18 cellular contexts compared by ENCODE assay signal in the genomic region with DNA sequence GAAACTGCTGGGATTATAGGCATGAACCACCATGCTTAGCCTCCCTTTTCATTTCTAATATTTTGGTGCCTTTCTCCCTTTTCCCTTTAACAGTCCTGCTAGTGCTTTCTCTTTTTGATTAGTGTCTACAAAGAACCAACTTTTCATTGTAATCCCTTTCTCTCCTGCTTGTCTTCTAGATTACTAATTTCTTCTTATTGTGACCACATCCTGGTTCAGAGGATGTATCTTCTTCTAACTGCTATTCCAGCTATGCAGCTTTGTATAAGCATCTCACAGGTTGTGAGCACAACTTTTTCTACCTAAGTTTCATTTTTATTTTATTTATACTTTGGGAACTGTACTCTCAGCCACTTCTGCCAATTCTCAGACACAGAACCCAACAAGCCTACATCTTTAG. TPM values are rescaled to one million over a fixed set of nuclear protein-coding genes. Genes with fewer than 3 reads are reported as not detected.
"Had no signal": no experiment of that assay in that cellular context is flagged by ENCODE, and none has a peak within 500 bp of the region (broad histone marks: within the 10 kb centered on the region; RNA-seq: fewer than 3 reads in every experiment).

No MANE protein-coding gene starts in this region.

- H3K36me3 Mint-ChIP-seq: mesothelial cell of epicardium had no signal

- H3K9ac ChIP-seq: SK-N-SH had no signal

- ATAC-seq: foreskin keratinocyte, left cardiac atrium, lower lobe of right lung, WTC11 had no signal

- H3K36me3 ChIP-seq: esophagus squamous epithelium, lower lobe of right lung, neutrophil, right atrium auricular region, tibial artery, uterus had no signal

- H3K27ac ChIP-seq: esophagus squamous epithelium, foreskin keratinocyte, lower lobe of right lung, neutrophil, right atrium auricular region, skin epidermis, tibial artery, uterus had no signal

- H3K4me1 Mint-ChIP-seq: mesothelial cell of epicardium, WTC11 had no signal

- DNase-seq: esophagus squamous epithelium; foreskin keratinocyte; head of caudate nucleus; left cardiac atrium; lower lobe of right lung; SK-N-SH; stimulated activated CD4-positive, alpha-beta T cell treated with anti-CD3 and anti-CD28 coated beads, Interleukin-4, amount 100 ng/mL, for 4 hours; tibial artery; uterus had no signal

- H3K27me3 ChIP-seq: esophagus squamous epithelium, neutrophil, right atrium auricular region had no signal

- H3K4me3 ChIP-seq: esophagus squamous epithelium, lower lobe of right lung, right atrium auricular region, skin epidermis, tibial artery, uterus had no signal

- H3K4me1 ChIP-seq: esophagus squamous epithelium, foreskin keratinocyte, lower lobe of right lung, right atrium auricular region, tibial artery, uterus had no signal

- H3K4me2 ChIP-seq: SK-N-SH had no signal

- H3K9me3 ChIP-seq: uterus had no signal

- H3K4me3 Mint-ChIP-seq: mesothelial cell of epicardium, WTC11 had no signal

- H3K27ac Mint-ChIP-seq: mesothelial cell of epicardium, WTC11 had no signal

RNA-seq across cellular contexts. Expression of a gene that starts 14.7 kb away (rescaled TPM):
- total RNA-seq: astrocyte; foreskin keratinocyte; left cardiac atrium; lower lobe of right lung; myocyte; posterior vena cava; right atrium auricular region; T-helper 1 cell treated with Interleukin-12 subunit alpha and Interleukin-12 subunit beta and Interleukin-4 antibody, amounts not matched to agents 30 ng/mL and 1 ng/mL, for 36 hours had no signal
